Comparison of ENCODE assay signal across 13 cellular contexts in the genomic region with DNA sequence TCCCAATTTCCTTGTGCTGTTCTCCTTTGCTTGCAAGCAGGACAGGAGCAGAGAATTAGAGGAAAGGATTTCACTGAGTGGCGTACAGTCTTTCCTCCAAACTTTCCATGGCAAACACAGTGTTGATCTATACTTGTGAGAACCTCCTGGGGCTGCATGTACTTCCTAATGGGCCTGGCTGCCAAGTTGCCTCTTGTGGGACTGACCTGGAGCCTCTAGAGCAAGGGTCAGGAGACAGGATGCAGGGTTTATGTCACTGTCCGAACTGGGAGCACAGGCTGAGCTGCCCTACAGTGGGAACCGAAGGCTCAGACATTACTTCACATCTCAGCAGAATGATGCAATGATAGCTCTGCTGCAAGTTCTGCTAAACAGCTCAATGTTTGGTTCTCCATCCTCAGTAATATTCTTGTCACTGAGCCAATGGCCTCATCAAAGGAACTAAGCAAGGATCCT.
DNase-seq lines count a peak whose midpoint lies in the region; ATAC-seq and TF ChIP-seq lines count a peak whose summit lies in the region.
"Had no signal": no experiment of that assay in that cellular context is flagged by ENCODE, and none has a peak within 500 bp of the region (broad histone marks: within the 10 kb centered on the region; RNA-seq: fewer than 3 reads in every experiment).

No MANE protein-coding gene starts in this region.

- no peak overlapping the region for H3K27ac Mint-ChIP-seq in stimulated activated memory B cell treated with anti-CD40 and anti-IgM and Interleukin-4, amounts not matched to agents 10 μg/mL and 1 μg/mL and 100 μg/mL, for 72 hours
- H3K27ac Mint-ChIP-seq: CD4-positive, alpha-beta T cell; natural killer cell treated with Interleukin-12 subunit alpha and Interleukin-12 subunit beta and Interleukin-15 and Interleukin-18, amount 100 ng/mL, for 72 hours had no signal

- H3K4me3 Mint-ChIP-seq in stimulated activated memory B cell treated with anti-CD40 and anti-IgM and Interleukin-4, amounts not matched to agents 10 μg/mL and 1 μg/mL and 100 μg/mL, for 72 hours, result no peak overlapping the region
- H3K4me3 Mint-ChIP-seq: CD4-positive, alpha-beta T cell; natural killer cell treated with Interleukin-12 subunit alpha and Interleukin-12 subunit beta and Interleukin-15 and Interleukin-18, amount 100 ng/mL, for 72 hours had no signal

- no peaks in the 10 kb centered on the region for H3K9me3 ChIP-seq in OCI-LY3 (ENCODE audit: insufficient read depth, low read length)

- no peak for TF ChIP-seq CTCF in OCI-LY3 (IDR thresholded peaks at IDR 0.05; ENCODE audit: low read depth, low read length)
- no peak for TF ChIP-seq CTCF in fibroblast of the aortic adventitia (IDR thresholded peaks at IDR 0.05; ENCODE audit: insufficient read depth, low read length)
- TF ChIP-seq CTCF in omental fat pad (IDR thresholded peaks at IDR 0.05), result no peak

- H3K36me3 ChIP-seq in OCI-LY3 (replicated peaks; ENCODE audit: low read depth, low read length), result no peaks in the 10 kb centered on the region

- intact Hi-C loops in posterior vena cava (cut with DNase I), result loop anchor here in 1 of 2 donors (10.0 kb wide), 1 partner anchor 153 kb away; no protein-coding TSS in a partner anchor

- DNase-seq in Ammon's horn (ENCODE audit: low spot score) (peak; percentile 65), fibroblast of the aortic adventitia (ENCODE audit: low read depth) (peak; percentile 89), omental fat pad (ENCODE audit: low spot score) (no peak), posterior vena cava (ENCODE audit: low spot score) (no peak), NCI-H1694 (lab: John Stamatoyannopoulos, UW) (no peak)
- DNase-seq: activated T-cell treated with anti-CD3 and anti-CD28 coated beads, Interleukin-2, amount 50 U/mL, for 1 hour; CD4-positive, alpha-beta T cell; erythroblast had no signal

- H3K4me2 ChIP-seq in OCI-LY3 (ENCODE audit: low read length), result peak overlapping the region; percentile 13

- H4K20me1 ChIP-seq in OCI-LY3 (ENCODE audit: insufficient read depth, low read length), result no peaks in the 10 kb centered on the region

- H3K4me1 ChIP-seq in OCI-LY3 (ENCODE audit: low read length), result no peaks in the 10 kb centered on the region; the same call in 1 of the 2 replicates

- ATAC-seq in omental fat pad (ENCODE audit: low FRiP score) (peak; percentile 51), HG03159 (IDR thresholded peaks at IDR 0.05; ENCODE audit: unreplicated experiment) (no peak)
- ATAC-seq in stimulated activated memory B cell treated with anti-CD40 and anti-IgM and Interleukin-4, amounts not matched to agents 10 μg/mL and 1 μg/mL and 100 μg/mL, for 72 hours, result no peak
- ATAC-seq: natural killer cell treated with Interleukin-12 subunit alpha and Interleukin-12 subunit beta and Interleukin-15 and Interleukin-18, amount 100 ng/mL, for 72 hours had no signal

- peaks cover 1% of the 10 kb centered on the region for H3K36me3 Mint-ChIP-seq in stimulated activated memory B cell treated with anti-CD40 and anti-IgM and Interleukin-4, amounts not matched to agents 10 μg/mL and 1 μg/mL and 100 μg/mL, for 72 hours

- H3K27me3 ChIP-seq in OCI-LY3 (ENCODE audit: low read depth, low read length), result no peaks in the 10 kb centered on the region

- no peak overlapping the region for H3K9ac ChIP-seq in OCI-LY3 (ENCODE audit: low read length)

- H3K4me3 ChIP-seq in OCI-LY3 (ENCODE audit: low read length), result no peak overlapping the region
- H3K4me3 ChIP-seq in fibroblast of the aortic adventitia (ENCODE audit: low read depth, low read length), result no peak overlapping the region
- H3K4me3 ChIP-seq: SK-N-MC had no signal

- peaks cover 12% of the 10 kb centered on the region for H3K9me3 Mint-ChIP-seq in stimulated activated memory B cell treated with anti-CD40 and anti-IgM and Interleukin-4, amounts not matched to agents 10 μg/mL and 1 μg/mL and 100 μg/mL, for 72 hours

- H3K27me3 Mint-ChIP-seq in stimulated activated memory B cell treated with anti-CD40 and anti-IgM and Interleukin-4, amounts not matched to agents 10 μg/mL and 1 μg/mL and 100 μg/mL, for 72 hours, result peaks cover 14% of the 10 kb centered on the region

- H3K27ac ChIP-seq in OCI-LY3 (ENCODE audit: low read length), result no peak overlapping the region
- H3K27ac ChIP-seq: SK-N-MC had no signal

- no peaks in the 10 kb centered on the region for H3K79me2 ChIP-seq in OCI-LY3 (ENCODE audit: low read length)

- 0 out of 2 replicates have a peak overlapping the region, but pooled peaks have one; percentile 11 for H2AFZ ChIP-seq in OCI-LY3 (ENCODE audit: low read depth, low read length)

- H3K4me1 Mint-ChIP-seq in stimulated activated memory B cell treated with anti-CD40 and anti-IgM and Interleukin-4, amounts not matched to agents 10 μg/mL and 1 μg/mL and 100 μg/mL, for 72 hours, result peaks cover 5% of the 10 kb centered on the region

Comparison
In these comparisons a context has a peak if more than half of its experiments do, and no peak if none do; other contexts are left out.
1. DNase-seq: peak in Ammon's horn (single experiment) and fibroblast of the aortic adventitia (single experiment); none in omental fat pad (single experiment), posterior vena cava (single experiment) and NCI-H1694 (single experiment).